Comparison of ENCODE assay signal across 1 cellular context in the genomic region with DNA sequence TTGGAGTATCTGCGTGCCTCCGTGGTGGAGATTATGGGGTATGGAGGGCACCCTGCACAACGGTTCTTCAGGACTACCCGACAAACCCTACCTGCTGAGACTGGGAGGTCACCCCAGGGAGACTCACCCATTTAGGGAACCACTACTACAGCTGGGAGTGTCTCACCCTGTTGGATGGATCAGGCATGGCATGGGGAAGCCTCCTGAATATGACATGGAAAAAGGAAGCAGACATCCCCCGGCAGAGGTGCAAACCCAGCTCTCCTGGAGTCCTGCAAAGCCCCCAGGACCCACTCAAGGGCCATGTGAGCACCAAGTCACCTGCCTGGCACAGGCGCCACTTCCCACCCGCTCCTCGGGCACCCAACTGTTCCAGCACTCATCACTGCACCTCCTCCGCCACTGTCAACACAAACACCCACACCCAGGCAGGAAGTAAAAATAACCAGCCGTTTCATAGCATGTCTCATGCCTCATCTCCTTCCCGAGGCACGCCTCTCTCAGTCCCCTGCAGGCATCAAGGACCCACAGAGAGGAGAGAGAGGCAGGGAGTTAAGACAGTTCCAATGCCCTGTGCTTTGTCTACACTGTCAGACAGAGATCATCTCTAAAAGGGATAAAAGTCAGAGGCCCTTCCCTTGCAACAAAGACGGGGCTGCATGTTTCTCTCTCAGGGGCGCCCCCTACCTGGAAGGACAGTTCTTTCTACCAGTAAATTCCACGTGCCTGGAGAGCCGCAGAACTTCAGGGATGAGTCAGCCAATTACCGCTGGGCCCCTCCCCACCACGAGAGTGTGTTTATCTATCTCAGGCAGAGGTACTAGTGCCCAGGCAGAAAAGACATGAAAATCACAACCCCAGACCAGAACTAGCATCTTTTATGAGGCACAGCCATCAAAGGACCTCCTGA.
TF ChIP-seq lines count a peak whose summit lies in the region.

No MANE protein-coding gene starts in this region.

TF ChIP-seq in GM12878, 131 proteins besides CTCF, POLR2A, EP300 and RAD21 (continued from another document and continues in another):
- TF ChIP-seq, protein P1, sequence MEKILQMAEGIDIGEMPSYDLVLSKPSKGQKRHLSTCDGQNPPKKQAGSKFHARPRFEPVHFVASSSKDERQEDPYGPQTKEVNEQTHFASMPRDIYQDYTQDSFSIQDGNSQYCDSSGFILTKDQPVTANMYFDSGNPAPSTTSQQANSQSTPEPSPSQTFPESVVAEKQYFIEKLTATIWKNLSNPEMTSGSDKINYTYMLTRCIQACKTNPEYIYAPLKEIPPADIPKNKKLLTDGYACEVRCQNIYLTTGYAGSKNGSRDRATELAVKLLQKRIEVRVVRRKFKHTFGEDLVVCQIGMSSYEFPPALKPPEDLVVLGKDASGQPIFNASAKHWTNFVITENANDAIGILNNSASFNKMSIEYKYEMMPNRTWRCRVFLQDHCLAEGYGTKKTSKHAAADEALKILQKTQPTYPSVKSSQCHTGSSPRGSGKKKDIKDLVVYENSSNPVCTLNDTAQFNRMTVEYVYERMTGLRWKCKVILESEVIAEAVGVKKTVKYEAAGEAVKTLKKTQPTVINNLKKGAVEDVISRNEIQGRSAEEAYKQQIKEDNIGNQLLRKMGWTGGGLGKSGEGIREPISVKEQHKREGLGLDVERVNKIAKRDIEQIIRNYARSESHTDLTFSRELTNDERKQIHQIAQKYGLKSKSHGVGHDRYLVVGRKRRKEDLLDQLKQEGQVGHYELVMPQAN (conservative IDR thresholded peaks at IDR 0.05), result peak; percentile 25; the same call in 1 of the 2 replicates
- TF ChIP-seq BHLHE40 (IDR thresholded peaks at IDR 0.05; ENCODE audit: borderline replicate concordance in 1 of 2, low read depth in 2 of 2, low read length in 1 of 2) (peak; percentile 99), MYB (IDR thresholded peaks at IDR 0.05; ENCODE audit: borderline replicate concordance, low read depth, low read length) (peak; percentile 34; the same call in 1 of the 2 replicates), RUNX3 (IDR thresholded peaks at IDR 0.05; ENCODE audit: low read length) (peak; percentile 59; the same call in 1 of the 2 replicates), ZNF274 (IDR thresholded peaks at IDR 0.05; ENCODE audit: insufficient read depth, insufficient read length) (no peak), FOS (IDR thresholded peaks at IDR 0.05; ENCODE audit: borderline replicate concordance, extremely low read depth, insufficient read length) (no peak), ETV6 (conservative IDR thresholded peaks at IDR 0.05 in 1 of 2, IDR thresholded peaks at IDR 0.05 in 1 of 2; ENCODE audit: borderline replicate concordance in 1 of 2, low read depth in 1 of 2) (no peak), EED (IDR thresholded peaks at IDR 0.05; ENCODE audit: low read depth) (no peak), POU2F2 (IDR thresholded peaks at IDR 0.05; ENCODE audit: borderline replicate concordance, low read depth, low read length) (peak; percentile 69; the same call in 1 of the 3 replicates), NR2F1 (conservative IDR thresholded peaks at IDR 0.05) (no peak), TBL1XR1 (IDR thresholded peaks at IDR 0.05; ENCODE audit: low read depth, low read length) (peak; percentile 46; the same call in 1 of the 2 replicates), CHD2 (IDR thresholded peaks at IDR 0.05; ENCODE audit: borderline replicate concordance, low read depth, low read length) (peak; percentile 40; the same call in 1 of the 2 replicates), JUNB (IDR thresholded peaks at IDR 0.05) (peak; percentile 23; the same call in 1 of the 2 replicates), NFIC (IDR thresholded peaks at IDR 0.05; ENCODE audit: low read depth, low read length) (no peak), ZZZ3 (IDR thresholded peaks at IDR 0.05; ENCODE audit: control insufficient read depth, insufficient read length, low read depth) (no peak), TCF7 (IDR thresholded peaks at IDR 0.05; ENCODE audit: borderline replicate concordance) (no peak), DPF2 (IDR thresholded peaks at IDR 0.05) (peak; percentile 75; the same call in 1 of the 2 replicates), MXI1 (IDR thresholded peaks at IDR 0.05; ENCODE audit: low read depth, low read length) (peak; percentile 81), RFX5 (IDR thresholded peaks at IDR 0.05; ENCODE audit: low read depth, low read length) (no peak), MYC (IDR thresholded peaks at IDR 0.05; ENCODE audit: insufficient read depth, insufficient read length, insufficient replicate concordance, low read length, severe bottlenecking) (no peak), CUX1 (IDR thresholded peaks at IDR 0.05; ENCODE audit: insufficient replicate concordance, low read depth, low read length) (no peak), ATF7 (IDR thresholded peaks at IDR 0.05; ENCODE audit: low read depth) (peak; percentile 22; the same call in 1 of the 2 replicates), NR2C2 (IDR thresholded peaks at IDR 0.05; ENCODE audit: borderline replicate concordance, control insufficient read depth, insufficient read length, low read depth) (no peak), ATF3 (IDR thresholded peaks at IDR 0.05; ENCODE audit: borderline replicate concordance, extremely low read depth, low read depth, low read length) (no peak), RELA (IDR thresholded peaks at IDR 0.05; ENCODE audit: borderline replicate concordance, partially characterized antibody) (no peak), IKZF2 (IDR thresholded peaks at IDR 0.05) (peak; percentile 70 to 72; a peak in 3 of 4 replicates), E4F1 (IDR thresholded peaks at IDR 0.05; ENCODE audit: borderline replicate concordance, partially characterized antibody) (no peak), FOXM1 (IDR thresholded peaks at IDR 0.05; ENCODE audit: low read depth, low read length) (no peak), IKZF1 (conservative IDR thresholded peaks at IDR 0.05) (peak; percentile 78), SMAD1 (IDR thresholded peaks at IDR 0.05; ENCODE audit: low read depth, partially characterized antibody) (no peak), GATAD2B (conservative IDR thresholded peaks at IDR 0.05; ENCODE audit: low read depth) (peak; percentile 21; the same call in 1 of the 2 replicates), NFXL1 (IDR thresholded peaks at IDR 0.05; ENCODE audit: borderline replicate concordance) (no peak), BCL11A (IDR thresholded peaks at IDR 0.05; ENCODE audit: low read depth, low read length) (peak; percentile 71; the same call in 1 of the 2 replicates), YY1 (IDR thresholded peaks at IDR 0.05; ENCODE audit: low read depth, low read length) (no peak), NBN (IDR thresholded peaks at IDR 0.05) (no peak), CEBPB (IDR thresholded peaks at IDR 0.05; ENCODE audit: borderline replicate concordance in 1 of 2, low read depth in 2 of 2, low read length in 2 of 2) (no peak), SUZ12 (IDR thresholded peaks at IDR 0.05; ENCODE audit: unreplicated experiment) (no peak), KDM1A (IDR thresholded peaks at IDR 0.05; ENCODE audit: borderline replicate concordance) (no peak)
- TF ChIP-seq, protein P2, sequence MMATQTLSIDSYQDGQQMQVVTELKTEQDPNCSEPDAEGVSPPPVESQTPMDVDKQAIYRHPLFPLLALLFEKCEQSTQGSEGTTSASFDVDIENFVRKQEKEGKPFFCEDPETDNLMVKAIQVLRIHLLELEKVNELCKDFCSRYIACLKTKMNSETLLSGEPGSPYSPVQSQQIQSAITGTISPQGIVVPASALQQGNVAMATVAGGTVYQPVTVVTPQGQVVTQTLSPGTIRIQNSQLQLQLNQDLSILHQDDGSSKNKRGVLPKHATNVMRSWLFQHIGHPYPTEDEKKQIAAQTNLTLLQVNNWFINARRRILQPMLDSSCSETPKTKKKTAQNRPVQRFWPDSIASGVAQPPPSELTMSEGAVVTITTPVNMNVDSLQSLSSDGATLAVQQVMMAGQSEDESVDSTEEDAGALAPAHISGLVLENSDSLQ (IDR thresholded peaks at IDR 0.05), result peak; percentile 67; the same call in 1 of the 2 replicates
- TF ChIP-seq, protein P3, sequence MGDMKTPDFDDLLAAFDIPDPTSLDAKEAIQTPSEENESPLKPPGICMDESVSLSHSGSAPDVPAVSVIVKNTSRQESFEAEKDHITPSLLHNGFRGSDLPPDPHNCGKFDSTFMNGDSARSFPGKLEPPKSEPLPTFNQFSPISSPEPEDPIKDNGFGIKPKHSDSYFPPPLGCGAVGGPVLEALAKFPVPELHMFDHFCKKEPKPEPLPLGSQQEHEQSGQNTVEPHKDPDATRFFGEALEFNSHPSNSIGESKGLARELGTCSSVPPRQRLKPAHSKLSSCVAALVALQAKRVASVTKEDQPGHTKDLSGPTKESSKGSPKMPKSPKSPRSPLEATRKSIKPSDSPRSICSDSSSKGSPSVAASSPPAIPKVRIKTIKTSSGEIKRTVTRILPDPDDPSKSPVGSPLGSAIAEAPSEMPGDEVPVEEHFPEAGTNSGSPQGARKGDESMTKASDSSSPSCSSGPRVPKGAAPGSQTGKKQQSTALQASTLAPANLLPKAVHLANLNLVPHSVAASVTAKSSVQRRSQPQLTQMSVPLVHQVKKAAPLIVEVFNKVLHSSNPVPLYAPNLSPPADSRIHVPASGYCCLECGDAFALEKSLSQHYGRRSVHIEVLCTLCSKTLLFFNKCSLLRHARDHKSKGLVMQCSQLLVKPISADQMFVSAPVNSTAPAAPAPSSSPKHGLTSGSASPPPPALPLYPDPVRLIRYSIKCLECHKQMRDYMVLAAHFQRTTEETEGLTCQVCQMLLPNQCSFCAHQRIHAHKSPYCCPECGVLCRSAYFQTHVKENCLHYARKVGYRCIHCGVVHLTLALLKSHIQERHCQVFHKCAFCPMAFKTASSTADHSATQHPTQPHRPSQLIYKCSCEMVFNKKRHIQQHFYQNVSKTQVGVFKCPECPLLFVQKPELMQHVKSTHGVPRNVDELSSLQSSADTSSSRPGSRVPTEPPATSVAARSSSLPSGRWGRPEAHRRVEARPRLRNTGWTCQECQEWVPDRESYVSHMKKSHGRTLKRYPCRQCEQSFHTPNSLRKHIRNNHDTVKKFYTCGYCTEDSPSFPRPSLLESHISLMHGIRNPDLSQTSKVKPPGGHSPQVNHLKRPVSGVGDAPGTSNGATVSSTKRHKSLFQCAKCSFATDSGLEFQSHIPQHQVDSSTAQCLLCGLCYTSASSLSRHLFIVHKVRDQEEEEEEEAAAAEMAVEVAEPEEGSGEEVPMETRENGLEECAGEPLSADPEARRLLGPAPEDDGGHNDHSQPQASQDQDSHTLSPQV (IDR thresholded peaks at IDR 0.05), result no peak
- TF ChIP-seq, protein P4, sequence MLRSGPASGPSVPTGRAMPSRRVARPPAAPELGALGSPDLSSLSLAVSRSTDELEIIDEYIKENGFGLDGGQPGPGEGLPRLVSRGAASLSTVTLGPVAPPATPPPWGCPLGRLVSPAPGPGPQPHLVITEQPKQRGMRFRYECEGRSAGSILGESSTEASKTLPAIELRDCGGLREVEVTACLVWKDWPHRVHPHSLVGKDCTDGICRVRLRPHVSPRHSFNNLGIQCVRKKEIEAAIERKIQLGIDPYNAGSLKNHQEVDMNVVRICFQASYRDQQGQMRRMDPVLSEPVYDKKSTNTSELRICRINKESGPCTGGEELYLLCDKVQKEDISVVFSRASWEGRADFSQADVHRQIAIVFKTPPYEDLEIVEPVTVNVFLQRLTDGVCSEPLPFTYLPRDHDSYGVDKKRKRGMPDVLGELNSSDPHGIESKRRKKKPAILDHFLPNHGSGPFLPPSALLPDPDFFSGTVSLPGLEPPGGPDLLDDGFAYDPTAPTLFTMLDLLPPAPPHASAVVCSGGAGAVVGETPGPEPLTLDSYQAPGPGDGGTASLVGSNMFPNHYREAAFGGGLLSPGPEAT (IDR thresholded peaks at IDR 0.05; ENCODE audit: low read depth), result peak; percentile 47; the same call in 1 of the 2 replicates
